21 cellular contexts compared by ENCODE assay signal in the genomic region with DNA sequence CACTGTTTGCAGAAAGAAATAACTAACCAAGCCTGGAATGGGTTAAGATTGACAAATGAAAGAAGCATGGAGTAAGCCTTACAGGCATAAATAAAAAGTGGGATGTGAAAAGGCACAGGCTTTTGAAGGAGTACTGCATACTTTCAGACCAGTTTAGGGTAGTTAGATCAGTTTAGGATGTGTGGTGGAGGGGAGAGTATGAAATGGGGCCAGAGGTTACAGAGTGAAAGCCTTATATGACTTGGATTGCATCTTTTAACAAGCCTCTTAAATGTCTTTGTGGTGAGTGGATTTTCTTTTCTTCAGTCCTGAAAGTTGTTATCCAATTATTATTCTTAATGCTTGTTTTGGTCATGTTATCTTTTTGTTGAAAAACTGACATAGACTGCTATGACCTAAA. TPM values are rescaled to one million over a fixed set of nuclear protein-coding genes. Genes with fewer than 3 reads are reported as not detected.
"Had no signal": no experiment of that assay in that cellular context is flagged by ENCODE, and none has a peak within 500 bp of the region (broad histone marks: within the 10 kb centered on the region; RNA-seq: fewer than 3 reads in every experiment).

No MANE protein-coding gene starts in this region.

- H3K36me3 Mint-ChIP-seq: naive thymus-derived CD4-positive, alpha-beta T cell; stimulated activated memory B cell treated with anti-CD40 and anti-IgM and Interleukin-4, amounts not matched to agents 10 μg/mL and 1 μg/mL and 100 μg/mL, for 72 hours had no signal

- H3K4me3 Mint-ChIP-seq: naive thymus-derived CD4-positive, alpha-beta T cell; nephron progenitor cell; stimulated activated memory B cell treated with anti-CD40 and anti-IgM and Interleukin-4, amounts not matched to agents 10 μg/mL and 1 μg/mL and 100 μg/mL, for 72 hours; stimulated activated naive CD8-positive, alpha-beta T cell treated with anti-CD3 and anti-CD28 coated beads, Interleukin-15, Interleukin-2, amounts not matched to agents 100 ng/mL and 50 ng/mL, for 24 hours had no signal

- H3K27ac ChIP-seq: dorsolateral prefrontal cortex, heart left ventricle, psoas muscle, spleen, tibial artery, upper lobe of left lung, uterus had no signal

- H3K4me1 ChIP-seq: heart left ventricle, psoas muscle, spleen, tibial artery, upper lobe of left lung, uterus had no signal

- H3K9me3 Mint-ChIP-seq: nephron progenitor cell; stimulated activated memory B cell treated with anti-CD40 and anti-IgM and Interleukin-4, amounts not matched to agents 10 μg/mL and 1 μg/mL and 100 μg/mL, for 72 hours; stimulated activated naive CD8-positive, alpha-beta T cell treated with anti-CD3 and anti-CD28 coated beads, Interleukin-15, Interleukin-2, amounts not matched to agents 100 ng/mL and 50 ng/mL, for 24 hours had no signal

- H3K4me3 ChIP-seq: dorsolateral prefrontal cortex, heart left ventricle, psoas muscle, spleen, tibial artery, upper lobe of left lung, uterus had no signal

- H3K27me3 Mint-ChIP-seq: naive thymus-derived CD4-positive, alpha-beta T cell; stimulated activated memory B cell treated with anti-CD40 and anti-IgM and Interleukin-4, amounts not matched to agents 10 μg/mL and 1 μg/mL and 100 μg/mL, for 72 hours; stimulated activated naive CD8-positive, alpha-beta T cell treated with anti-CD3 and anti-CD28 coated beads, Interleukin-15, Interleukin-2, amounts not matched to agents 100 ng/mL and 50 ng/mL, for 24 hours had no signal

- H3K27me3 ChIP-seq: dorsolateral prefrontal cortex, heart left ventricle, spleen, tibial artery, upper lobe of left lung, uterus had no signal

- H3K36me3 ChIP-seq: heart left ventricle, spleen, tibial artery, upper lobe of left lung, uterus had no signal

- ATAC-seq: heart left ventricle; naive thymus-derived CD4-positive, alpha-beta T cell; psoas muscle; sciatic nerve; stimulated activated memory B cell treated with anti-CD40 and anti-IgM and Interleukin-4, amounts not matched to agents 10 μg/mL and 1 μg/mL and 100 μg/mL, for 72 hours had no signal

- FAIRE-seq: frontal cortex had no signal

- H3K9me3 ChIP-seq: heart left ventricle, psoas muscle, spleen, tibial artery, upper lobe of left lung, uterus had no signal

- H3K27ac Mint-ChIP-seq: naive thymus-derived CD4-positive, alpha-beta T cell; nephron progenitor cell; stimulated activated memory B cell treated with anti-CD40 and anti-IgM and Interleukin-4, amounts not matched to agents 10 μg/mL and 1 μg/mL and 100 μg/mL, for 72 hours; stimulated activated naive CD8-positive, alpha-beta T cell treated with anti-CD3 and anti-CD28 coated beads, Interleukin-15, Interleukin-2, amounts not matched to agents 100 ng/mL and 50 ng/mL, for 24 hours had no signal

- H3K4me1 Mint-ChIP-seq: naive thymus-derived CD4-positive, alpha-beta T cell; nephron progenitor cell; stimulated activated memory B cell treated with anti-CD40 and anti-IgM and Interleukin-4, amounts not matched to agents 10 μg/mL and 1 μg/mL and 100 μg/mL, for 72 hours had no signal

- DNase-seq: dorsolateral prefrontal cortex; effector CD8-positive, alpha-beta T cell; heart left ventricle; hippocampal formation; kidney glomerular epithelial cell; mammary epithelial cell; naive thymus-derived CD4-positive, alpha-beta T cell; nephron progenitor cell; psoas muscle; retina; spleen; stimulated activated CD4-positive, alpha-beta T cell treated with anti-CD3 and anti-CD28 coated beads, Interleukin-15, amount 100 ng/mL, for 24 hours; stimulated activated CD4-positive, alpha-beta T cell treated with anti-CD3 and anti-CD28 coated beads, Interleukin-1b, Interleukin-23, amount 100 ng/mL, for 48 hours; stimulated activated CD4-positive, alpha-beta T cell treated with anti-CD3 and anti-CD28 coated beads, Interleukin-4, amount 100 ng/mL, for 24 hours; tibial artery; upper lobe of left lung; uterus had no signal

RNA-seq across cellular contexts. Expression of a gene that starts 52.2 kb away (rescaled TPM):
- total RNA-seq: naive thymus-derived CD4-positive, alpha-beta T cell had no signal
- polyA plus RNA-seq: naive thymus-derived CD4-positive, alpha-beta T cell had no signal
